19 cellular contexts compared by ENCODE assay signal in the genomic region with DNA sequence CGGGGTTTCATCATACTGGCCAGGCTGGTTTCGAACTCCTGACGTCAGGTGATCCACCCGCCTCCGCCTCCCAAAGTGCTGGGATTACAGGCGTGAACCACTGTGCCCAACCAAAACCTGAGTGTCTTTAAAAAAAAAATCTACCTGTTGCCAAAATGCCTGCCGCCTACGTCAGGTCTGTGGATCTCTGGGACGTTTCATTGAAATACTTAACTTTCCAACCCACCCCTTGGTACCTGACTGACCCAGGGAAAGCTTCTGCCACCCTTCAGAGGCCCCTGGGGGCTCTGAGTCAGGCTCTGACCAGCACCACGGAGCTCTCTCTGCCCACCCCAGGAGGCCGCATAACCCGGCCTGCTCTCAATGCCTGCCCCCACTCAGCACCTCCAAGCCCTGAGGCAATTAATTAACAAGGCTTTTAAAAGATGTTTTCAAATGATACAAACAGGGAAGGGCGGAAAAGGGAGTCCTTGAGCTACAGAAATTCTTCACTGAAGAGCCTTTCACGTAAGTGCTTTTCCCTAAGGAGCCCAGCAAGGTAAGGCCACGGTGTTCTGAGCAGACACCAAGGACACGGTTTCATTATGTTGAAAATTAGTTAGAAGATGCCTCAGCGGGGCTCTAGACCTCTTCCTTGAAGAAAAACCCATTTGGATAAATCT. TPM values are rescaled to one million over a fixed set of nuclear protein-coding genes. Genes with fewer than 3 reads are reported as not detected.
DNase-seq lines count a peak whose midpoint lies in the region; ATAC-seq and TF ChIP-seq lines count a peak whose summit lies in the region.
"Had no signal": no experiment of that assay in that cellular context is flagged by ENCODE, and none has a peak within 500 bp of the region (broad histone marks: within the 10 kb centered on the region; RNA-seq: fewer than 3 reads in every experiment).

No MANE protein-coding gene starts in this region.

- no peak for TF ChIP-seq CTCF in endodermal cell (conservative IDR thresholded peaks at IDR 0.05)
- no peak for TF ChIP-seq CTCF in mesothelial cell of epicardium (IDR thresholded peaks at IDR 0.05; ENCODE audit: unreplicated experiment)

- H3K4me1 Mint-ChIP-seq in endodermal cell (peaks cover 9% of the 10 kb centered on the region), mesothelial cell of epicardium (peaks cover 12% of the 10 kb centered on the region)
- no peaks in the 10 kb centered on the region for H3K4me1 Mint-ChIP-seq in activated CD8-positive, alpha-beta memory T cell treated with anti-CD3 and anti-CD28 coated beads, Interleukin-2, amount 10 ng/mL, durations not matched to agents 7 days and 5 days

- H3K27me3 Mint-ChIP-seq in endodermal cell (ENCODE audit: insufficient read depth) (no peaks in the 10 kb centered on the region), mesothelial cell of epicardium (ENCODE audit: low read depth) (no peaks in the 10 kb centered on the region)
- H3K27me3 Mint-ChIP-seq in activated CD8-positive, alpha-beta memory T cell treated with anti-CD3 and anti-CD28 coated beads, Interleukin-2, amount 10 ng/mL, durations not matched to agents 7 days and 5 days: no peaks in the 10 kb centered on the region

- CTCF ChIA-PET in activated CD8-positive, alpha-beta memory T cell treated with anti-CD3 and anti-CD28 coated beads, Interleukin-2, amount 10 ng/mL, durations not matched to agents 7 days and 5 days (lab: Charles Lee): interaction anchor here (1.0 kb wide), 1 partner anchor 125 kb away, joined by 4 read pairs; no protein-coding TSS in a partner anchor

- no peak overlapping the region for H3K4me3 Mint-ChIP-seq in endodermal cell
- H3K4me3 Mint-ChIP-seq in mesothelial cell of epicardium: no peak overlapping the region
- H3K4me3 Mint-ChIP-seq in activated CD8-positive, alpha-beta memory T cell treated with anti-CD3 and anti-CD28 coated beads, Interleukin-2, amount 10 ng/mL, durations not matched to agents 7 days and 5 days: no peak overlapping the region
- H3K4me3 Mint-ChIP-seq: activated T-helper 1 cell treated with anti-CD3 and anti-CD28 coated beads, Interleukin-12 subunit alpha, Interleukin-12 subunit beta, Interleukin-2, Interleukin-4 antibody, amounts not matched to agents 30 ng/mL and 10 ng/mL and 1 ng/mL, durations not matched to agents 14 hours and 24 hours and 36 hours; T-helper 1 cell treated with Interleukin-12 subunit alpha and Interleukin-12 subunit beta and Interleukin-4 antibody, amounts not matched to agents 30 μg/mL and 1 μg/mL, for 36 hours had no signal

- ATAC-seq in activated CD8-positive, alpha-beta memory T cell treated with anti-CD3 and anti-CD28 coated beads, Interleukin-2, amount 10 ng/mL, durations not matched to agents 7 days and 5 days: no peak
- ATAC-seq in HG03280 (IDR thresholded peaks at IDR 0.05; ENCODE audit: unreplicated experiment): no peak
- ATAC-seq: gastrocnemius medialis, HepG2, Panc1 had no signal

- peaks cover 9% of the 10 kb centered on the region for H3K36me3 ChIP-seq in endodermal cell (ENCODE audit: control insufficient read depth, insufficient read depth, low read length)

- H3K4me1 ChIP-seq in endodermal cell (ENCODE audit: control insufficient read depth, insufficient read depth, low read length): no peaks in the 10 kb centered on the region
- H3K4me1 ChIP-seq: gastrocnemius medialis, tibial artery had no signal

- WGBS in endodermal cell (ENCODE audit: insufficient coverage in 1 of 2, insufficient read length in 1 of 2), 2 experiments: 71 to 83% methylated on average over 13 to 17 of the region's 17 CpGs

- H3K27ac ChIP-seq in endodermal cell (ENCODE audit: low read depth, low read length): no peak overlapping the region
- H3K27ac ChIP-seq: gastrocnemius medialis, tibial artery had no signal

- H3K9me3 ChIP-seq in endodermal cell (ENCODE audit: control insufficient read depth, low read length): no peaks in the 10 kb centered on the region
- H3K9me3 ChIP-seq: gastrocnemius medialis, tibial artery had no signal

- DNase-seq in DMS79 treated with DMSO at 0.1 percent for 48 hours (lab: John Stamatoyannopoulos, UW) (peak; percentile 92), HPDE6-E6E7 (ENCODE audit: extremely low spot score) (peak; percentile 27), endodermal cell (peak; percentile 67), mesothelial cell of epicardium (ENCODE audit: low spot score in 2 of 2, unreplicated experiment in 2 of 2) (no peak), NCI-H82 (lab: John Stamatoyannopoulos, UW) (no peak), RPMI8226 (no peak)
- DNase-seq in activated CD8-positive, alpha-beta memory T cell treated with anti-CD3 and anti-CD28 coated beads, Interleukin-2, amount 10 ng/mL, durations not matched to agents 7 days and 5 days: no peak
- DNase-seq: activated CD4-positive, alpha-beta T cell treated with anti-CD3 and anti-CD28 coated beads for 48 hours; DMS153; effector CD4-positive, alpha-beta T cell; gastrocnemius medialis; NCI-H524; stimulated activated CD4-positive, alpha-beta T cell treated with anti-CD3 and anti-CD28 coated beads, Interleukin-1b, Interleukin-23, amount 100 ng/mL, for 48 hours; tibial artery had no signal

- no peak overlapping the region for H3K4me3 ChIP-seq in endodermal cell (ENCODE audit: low read length)
- H3K4me3 ChIP-seq: gastrocnemius medialis, tibial artery had no signal

- peaks cover 14% of the 10 kb centered on the region for H3K36me3 Mint-ChIP-seq in endodermal cell (ENCODE audit: low read depth)
- peaks cover 8% of the 10 kb centered on the region for H3K36me3 Mint-ChIP-seq in mesothelial cell of epicardium
- peaks cover 4% of the 10 kb centered on the region for H3K36me3 Mint-ChIP-seq in activated CD8-positive, alpha-beta memory T cell treated with anti-CD3 and anti-CD28 coated beads, Interleukin-2, amount 10 ng/mL, durations not matched to agents 7 days and 5 days

- H3K9ac ChIP-seq in endodermal cell (ENCODE audit: extremely low read depth, low read length, poor library complexity, severe bottlenecking): no peak overlapping the region

- peak overlapping the region; percentile 76 for H3K27ac Mint-ChIP-seq in endodermal cell
- peak overlapping the region; percentile 76 for H3K27ac Mint-ChIP-seq in mesothelial cell of epicardium
- H3K27ac Mint-ChIP-seq in activated CD8-positive, alpha-beta memory T cell treated with anti-CD3 and anti-CD28 coated beads, Interleukin-2, amount 10 ng/mL, durations not matched to agents 7 days and 5 days: no peak overlapping the region
- H3K27ac Mint-ChIP-seq: T-helper 1 cell treated with Interleukin-12 subunit alpha and Interleukin-12 subunit beta and Interleukin-4 antibody, amounts not matched to agents 30 μg/mL and 1 μg/mL, for 36 hours had no signal

- no peaks in the 10 kb centered on the region for H3K27me3 ChIP-seq in endodermal cell (ENCODE audit: control insufficient read depth, insufficient read depth, low read length, poor library complexity, severe bottlenecking)
- H3K27me3 ChIP-seq: gastrocnemius medialis, tibial artery had no signal

- H3K9me3 Mint-ChIP-seq in endodermal cell: no peaks in the 10 kb centered on the region
- no peaks in the 10 kb centered on the region for H3K9me3 Mint-ChIP-seq in mesothelial cell of epicardium
- H3K9me3 Mint-ChIP-seq in activated CD8-positive, alpha-beta memory T cell treated with anti-CD3 and anti-CD28 coated beads, Interleukin-2, amount 10 ng/mL, durations not matched to agents 7 days and 5 days (ENCODE audit: low read depth): no peaks in the 10 kb centered on the region
- H3K9me3 Mint-ChIP-seq: T-helper 1 cell treated with Interleukin-12 subunit alpha and Interleukin-12 subunit beta and Interleukin-4 antibody, amounts not matched to agents 30 μg/mL and 1 μg/mL, for 36 hours had no signal

RNA-seq across cellular contexts. Expression of gene GSG1L, which starts 29.3 kb away (rescaled TPM):
- total RNA-seq in endodermal cell (under 1 TPM in 1 of 2 donors, not detected in 1; 0.24 TPM), mesothelial cell of epicardium (1.6 to 1.7 TPM (median 1.7 TPM) in 3 replicates)
- 0.25 TPM for polyA plus RNA-seq in endodermal cell (2013, experiment 1 of 2)
- polyA plus RNA-seq in endodermal cell (2013, experiment 2 of 2): 0.17 TPM
- not detected for total RNA-seq in activated CD8-positive, alpha-beta memory T cell treated with anti-CD3 and anti-CD28 coated beads, Interleukin-2, amount 10 ng/mL, durations not matched to agents 7 days and 5 days
- total RNA-seq: activated T-helper 1 cell treated with anti-CD3 and anti-CD28 coated beads, Interleukin-12 subunit alpha, Interleukin-12 subunit beta, Interleukin-2, Interleukin-4 antibody, amounts not matched to agents 30 ng/mL and 10 ng/mL and 1 ng/mL, durations not matched to agents 14 hours and 24 hours and 36 hours; gastrocnemius medialis; HepG2 had no signal
- polyA plus RNA-seq: HepG2 had no signal

Comparison
In these comparisons a context has a peak if more than half of its experiments do, and no peak if none do; other contexts are left out.
1. DNase-seq: peak in DMS79 treated with DMSO at 0.1 percent for 48 hours (single experiment), HPDE6-E6E7 (single experiment) and endodermal cell (single experiment); none in mesothelial cell of epicardium (0 of 2), activated CD8-positive, alpha-beta memory T cell treated with anti-CD3 and anti-CD28 coated beads, Interleukin-2, amount 10 ng/mL, durations not matched to agents 7 days and 5 days (single experiment), NCI-H82 (single experiment) and RPMI8226 (single experiment).